In genomic region chr13:41034382-41034781, GRCh38 we compare ENCODE assay signal across 1 cellular context.
TF ChIP-seq lines count a peak whose summit lies in the region.

No MANE protein-coding gene starts in this region.

TF ChIP-seq in HepG2, 621 proteins besides CTCF, POLR2A, EP300 and RAD21:
- peak; percentile 84 for TF ChIP-seq ATF7 (IDR thresholded peaks at IDR 0.05)
- TF ChIP-seq ATF7 (CRISPR knock-in tag; IDR thresholded peaks at IDR 0.05), result no peak
- TF ChIP-seq PAF1 (CRISPR knock-in tag; IDR thresholded peaks at IDR 0.05), result no peak
